Comparison of ENCODE assay signal across 10 cellular contexts in the genomic region with DNA sequence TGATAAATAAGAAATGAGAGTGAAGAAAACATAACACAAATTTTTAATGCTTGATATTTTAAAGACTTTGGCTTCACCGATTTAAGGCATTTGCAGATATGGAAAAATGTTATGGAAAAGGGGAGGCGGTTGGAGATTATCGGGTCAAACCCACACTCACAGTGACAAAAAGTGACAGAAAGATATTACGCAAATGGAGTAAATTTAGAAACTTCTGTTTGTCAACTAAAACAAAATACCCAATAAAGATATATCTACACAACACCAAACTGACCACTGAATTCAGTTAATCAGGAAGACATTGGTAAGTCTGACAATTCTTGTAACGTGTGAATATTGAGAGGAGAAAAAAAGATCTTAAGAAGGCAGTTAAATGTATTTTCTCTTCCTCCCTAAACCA. TPM values are rescaled to one million over a fixed set of nuclear protein-coding genes. Genes with fewer than 3 reads are reported as not detected.
DNase-seq lines count a peak whose midpoint lies in the region; ATAC-seq, FAIRE-seq and TF ChIP-seq lines count a peak whose summit lies in the region.
"Had no signal": no experiment of that assay in that cellular context is flagged by ENCODE, and none has a peak within 500 bp of the region (broad histone marks: within the 10 kb centered on the region; RNA-seq: fewer than 3 reads in every experiment).

No MANE protein-coding gene starts in this region.

- TF ChIP-seq CTCF in right atrium auricular region (IDR thresholded peaks at IDR 0.05), result no peak
- no peak for TF ChIP-seq CTCF in ascending aorta (IDR thresholded peaks at IDR 0.05)
- TF ChIP-seq CTCF in lower lobe of right lung (IDR thresholded peaks at IDR 0.05), result no peak
- TF ChIP-seq CTCF in vagina (IDR thresholded peaks at IDR 0.05), result no peak

- ATAC-seq in lower lobe of right lung, result no peak
- no peak for ATAC-seq in sciatic nerve

- H3K27me3 ChIP-seq in right atrium auricular region, result no peaks in the 10 kb centered on the region
- H3K27me3 ChIP-seq in ascending aorta, result no peaks in the 10 kb centered on the region
- H3K27me3 ChIP-seq in lower lobe of right lung (ENCODE audit: low read depth), result no peaks in the 10 kb centered on the region
- H3K27me3 ChIP-seq in vagina, result no peaks in the 10 kb centered on the region

- H3K27ac ChIP-seq in right atrium auricular region (peak overlapping the region; percentile 98 to 99), ascending aorta (peak overlapping the region; percentile 93 to 99), lower lobe of right lung (no peak overlapping the region), vagina (peak overlapping the region; percentile 98)

- H3K36me3 ChIP-seq in right atrium auricular region (no peaks in the 10 kb centered on the region), ascending aorta (no peaks in the 10 kb centered on the region), lower lobe of right lung (no peaks in the 10 kb centered on the region), vagina (no peaks in the 10 kb centered on the region)

- H3K4me1 ChIP-seq in right atrium auricular region, result peaks cover 0 to 50% of the 10 kb centered on the region in 2 donors
- H3K4me1 ChIP-seq in ascending aorta, result peaks cover 0 to 17% of the 10 kb centered on the region in 2 donors
- H3K4me1 ChIP-seq in lower lobe of right lung, result peaks cover 57% of the 10 kb centered on the region
- H3K4me1 ChIP-seq in vagina, result peaks cover 69% of the 10 kb centered on the region

- no peak for TF ChIP-seq POLR2A in vagina (IDR thresholded peaks at IDR 0.05)

- H3K4me3 ChIP-seq in right atrium auricular region (peak overlapping the region; percentile 96 to 98), ascending aorta (peak overlapping the region; percentile 75 to 93), lower lobe of right lung (peak overlapping the region; percentile 91), vagina (peak overlapping the region in 1 of 2 donors; percentile 98)

- DNase-seq in right atrium auricular region (ENCODE audit: low spot score) (no peak), cardiac septum (ENCODE audit: low spot score) (no peak), ascending aorta (ENCODE audit: low spot score in 2 of 2) (no peak), lower lobe of right lung (no peak), vagina (ENCODE audit: extremely low spot score in 2 of 2) (no peak), sciatic nerve (ENCODE audit: low spot score) (no peak), HTR-8/SVneo (ENCODE audit: insufficient read length, low spot score) (no peak), GDM1 (lab: John Stamatoyannopoulos, UW) (no peak)
- DNase-seq: DMS79 treated with DMSO at 0.1 percent for 48 hours; stimulated activated CD4-positive, alpha-beta T cell treated with anti-CD3 and anti-CD28 coated beads, Interleukin-1b, Interleukin-23, amount 100 ng/mL, for 48 hours had no signal

- intact Hi-C loops in cardiac septum (cut with DNase I) (loop anchor here (5.0 to 10.0 kb wide), 3 partner anchors 45 to 238 kb away; partner anchors contain the start of gene PAWR), ascending aorta (cut with DNase I) (loop anchor here (10.0 kb wide), 2 partner anchors 118 to 378 kb away; no protein-coding TSS in a partner anchor), lower lobe of right lung (cut with DNase I) (no loop called here), vagina (cut with DNase I) (no loop called here), sciatic nerve (cut with DNase I) (no loop called here)

- FAIRE-seq in HTR-8/SVneo (lab: Jason Lieb, UNC), result no peak

- H3K9me3 ChIP-seq in right atrium auricular region (no peaks in the 10 kb centered on the region), ascending aorta (no peaks in the 10 kb centered on the region), lower lobe of right lung (no peaks in the 10 kb centered on the region), vagina (no peaks in the 10 kb centered on the region)

RNA-seq across cellular contexts. Expression of gene PPP1R12A, which starts 2.5 kb away (rescaled TPM):
- total RNA-seq in right atrium auricular region, result 10 to 100 TPM; 64.3 to 70.7 TPM
- total RNA-seq in cardiac septum, result 63.3 TPM
- 374 TPM for total RNA-seq in ascending aorta
- total RNA-seq in lower lobe of right lung, result 84.1 TPM
- 95.8 TPM for total RNA-seq in vagina
- 143 TPM for total RNA-seq in sciatic nerve

Comparison
In these comparisons a context has a peak if more than half of its experiments do, and no peak if none do; other contexts are left out.
1. intact Hi-C loops: an anchor here in cardiac septum (5.0 to 10.0 kb wide) and ascending aorta (10.0 kb wide); none called in lower lobe of right lung, vagina and sciatic nerve.